In the genomic region with DNA sequence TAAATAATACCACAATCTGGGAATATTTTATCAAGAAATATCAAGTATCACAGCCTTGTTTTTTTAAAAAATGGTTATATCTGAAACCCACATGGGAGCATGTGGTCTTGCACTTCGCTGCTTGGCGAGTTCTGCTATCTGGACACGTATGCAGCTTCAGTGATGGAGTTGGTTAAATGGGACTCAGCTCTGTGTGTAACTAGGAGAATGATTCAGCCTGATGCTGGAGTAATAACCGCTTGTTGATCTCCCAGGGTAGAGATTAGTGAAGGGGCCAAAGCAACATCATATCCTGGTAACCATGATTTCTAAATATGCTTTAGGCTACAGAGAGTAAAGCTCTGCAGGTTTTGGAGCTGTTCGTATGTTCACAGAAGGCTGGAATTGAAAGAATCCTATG, we compare ENCODE assay signal across 15 cellular contexts.
DNase-seq lines count a peak whose midpoint lies in the region; ATAC-seq and TF ChIP-seq lines count a peak whose summit lies in the region.
"Had no signal": no experiment of that assay in that cellular context is flagged by ENCODE, and none has a peak within 500 bp of the region (broad histone marks: within the 10 kb centered on the region; RNA-seq: fewer than 3 reads in every experiment).

No MANE protein-coding gene starts in this region.

- H3K4me1 ChIP-seq in colonic mucosa = no peaks in the 10 kb centered on the region
- no peaks in the 10 kb centered on the region for H3K4me1 ChIP-seq in hepatocyte (ENCODE audit: insufficient read depth)

- H3K79me2 ChIP-seq in hepatocyte = no peaks in the 10 kb centered on the region

- no peaks in the 10 kb centered on the region for H3K9me2 ChIP-seq in hepatocyte (replicated peaks; ENCODE audit: insufficient read depth)

- WGBS in hepatocyte (ENCODE audit: low lambda C conversion rate, missing lambda C conversion rate) = 74% methylated on average over 5 of the region's 5 CpGs

- H3K27ac ChIP-seq in colonic mucosa (no peak overlapping the region), hepatocyte (no peak overlapping the region)
- H3K27ac ChIP-seq: GM23248 had no signal

- H3K4me2 ChIP-seq in hepatocyte = no peak overlapping the region

- H3K9ac ChIP-seq in colonic mucosa (ENCODE audit: low read depth in 2 of 2, low read length in 2 of 2) = no peak overlapping the region
- H3K9ac ChIP-seq: GM23248 had no signal

- no peaks in the 10 kb centered on the region for H3K27me3 ChIP-seq in colonic mucosa
- no peaks in the 10 kb centered on the region for H3K27me3 ChIP-seq in hepatocyte
- no peaks in the 10 kb centered on the region for H3K27me3 ChIP-seq in H7 (ENCODE audit: control insufficient read depth, insufficient read depth, low read length)

- ATAC-seq in HG03432 (IDR thresholded peaks at IDR 0.05; ENCODE audit: unreplicated experiment) (no peak), GM18861 (IDR thresholded peaks at IDR 0.05; ENCODE audit: unreplicated experiment) (no peak)
- ATAC-seq: Right ventricle myocardium inferior had no signal

- H3K36me3 ChIP-seq in colonic mucosa (no peaks in the 10 kb centered on the region), hepatocyte (replicated peaks; ENCODE audit: insufficient read depth, low read depth) (no peaks in the 10 kb centered on the region), H7 (replicated peaks; ENCODE audit: control insufficient read depth, insufficient read depth, low read length) (no peaks in the 10 kb centered on the region)

- H2AFZ ChIP-seq in hepatocyte = no peak overlapping the region
- H2AFZ ChIP-seq: GM23248 had no signal

- no peaks in the 10 kb centered on the region for H3K9me3 ChIP-seq in colonic mucosa
- no peaks in the 10 kb centered on the region for H3K9me3 ChIP-seq in hepatocyte (ENCODE audit: low read depth)

- intact Hi-C loops in colonic mucosa (cut with DNase I) = no loop called here

- H3K4me3 ChIP-seq in colonic mucosa = no peak overlapping the region
- no peak overlapping the region for H3K4me3 ChIP-seq in hepatocyte
- H3K4me3 ChIP-seq in H7 (ENCODE audit: insufficient read depth, low read depth, low read length) = no peak overlapping the region
- H3K4me3 ChIP-seq: GM23248 had no signal

- TF ChIP-seq CTCF in colonic mucosa (IDR thresholded peaks at IDR 0.05) = no peak
- no peak for TF ChIP-seq CTCF in hepatocyte (IDR thresholded peaks at IDR 0.05; ENCODE audit: poor library complexity)

- no peaks in the 10 kb centered on the region for H4K20me1 ChIP-seq in hepatocyte (ENCODE audit: insufficient read depth, poor library complexity, severe bottlenecking)

- peak; percentile 25 for DNase-seq in NCI-H82 treated with DMSO at 0.1 percent for 48 hours (lab: John Stamatoyannopoulos, UW; ENCODE audit: unreplicated experiment)
- peak; percentile 4 for DNase-seq in colonic mucosa
- DNase-seq in hepatocyte (ENCODE audit: low spot score) = peak; percentile 18
- peak; percentile 89 for DNase-seq in stromal cell of bone marrow (ENCODE audit: low read depth)
- no peak for DNase-seq in H7
- DNase-seq: CD8-positive, alpha-beta memory T cell; DND-41; GDM1; GM23248; KG1; NCI-H1105 treated with DMSO at 0.1 percent for 48 hours; NCI-H187 had no signal
